ENCODE assay signal across 21 cellular contexts in genomic region chr2:84132371-84132770, GRCh38.
"Had no signal": no experiment of that assay in that cellular context is flagged by ENCODE, and none has a peak within 500 bp of the region (broad histone marks: within the 10 kb centered on the region; RNA-seq: fewer than 3 reads in every experiment).

No MANE protein-coding gene starts in this region.

- H3K36me3 ChIP-seq: colonic mucosa, esophagus squamous epithelium, gastroesophageal sphincter, prostate gland, right lobe of liver, spleen, transverse colon had no signal

- ATAC-seq: gastroesophageal sphincter; naive thymus-derived CD4-positive, alpha-beta T cell; right lobe of liver; stimulated activated memory B cell treated with anti-CD40 and anti-IgM and Interleukin-4, amounts not matched to agents 10 μg/mL and 1 μg/mL and 100 μg/mL, for 72 hours had no signal

- H3K9me3 ChIP-seq: colonic mucosa, esophagus squamous epithelium, gastroesophageal sphincter, prostate gland, right lobe of liver, testis, transverse colon had no signal

- DNase-seq: colonic mucosa; dermis blood vessel endothelial cell; esophagus squamous epithelium; foreskin fibroblast; head of caudate nucleus; kidney glomerular epithelial cell; mesendoderm; naive thymus-derived CD4-positive, alpha-beta T cell; nephron progenitor cell; right lobe of liver; spleen; stimulated activated CD4-positive, alpha-beta T cell treated with anti-CD3 and anti-CD28 coated beads, Interleukin-15, amount 100 ng/mL, for 24 hours; stimulated activated CD4-positive, alpha-beta T cell treated with anti-CD3 and anti-CD28 coated beads, Interleukin-1b, Interleukin-23, amount 100 ng/mL, for 48 hours; stimulated activated CD4-positive, alpha-beta T cell treated with anti-CD3 and anti-CD28 coated beads, Interleukin-4, amount 100 ng/mL, for 24 hours; testis; transverse colon had no signal

- H3K4me1 ChIP-seq: colonic mucosa, esophagus squamous epithelium, gastroesophageal sphincter, parathyroid adenoma, prostate gland, right lobe of liver, spleen, testis, transverse colon had no signal

- H3K27me3 ChIP-seq: colonic mucosa, esophagus squamous epithelium, gastroesophageal sphincter, hepatocyte, right lobe of liver, spleen, testis, transverse colon had no signal

- H3K79me2 ChIP-seq: hepatocyte, parathyroid adenoma had no signal

- H3K4me3 ChIP-seq: colonic mucosa, esophagus squamous epithelium, gastroesophageal sphincter, hepatocyte, prostate gland, right lobe of liver, spleen, testis, transverse colon had no signal

- H3K4me2 ChIP-seq: hepatocyte had no signal

- H3K27ac ChIP-seq: colonic mucosa, esophagus squamous epithelium, gastroesophageal sphincter, hepatocyte, parathyroid adenoma, prostate gland, right lobe of liver, spleen, testis, transverse colon had no signal

- H2AFZ ChIP-seq: hepatocyte, parathyroid adenoma had no signal

- H3K9ac ChIP-seq: parathyroid adenoma had no signal
